ENCODE assay signal across 9 cellular contexts in the genomic region with DNA sequence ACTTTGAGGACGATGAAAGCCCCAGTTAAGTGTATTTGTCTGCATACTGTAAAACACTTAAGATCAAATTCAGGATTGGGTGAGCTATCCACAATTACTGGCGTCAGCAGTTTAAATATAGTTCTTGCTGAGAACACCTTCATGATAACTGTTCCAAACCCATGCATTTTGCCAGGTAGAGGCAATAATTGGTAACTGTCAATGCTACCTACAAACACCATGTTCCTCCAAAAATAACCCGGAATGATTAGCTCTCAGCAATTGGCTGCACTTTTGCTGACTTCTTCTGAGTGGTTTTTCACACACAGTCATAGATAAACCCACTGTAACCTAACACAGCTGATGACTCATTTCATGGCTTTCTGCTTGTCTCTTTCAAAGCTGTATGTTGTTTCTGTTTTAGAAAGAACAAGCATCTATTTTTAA.
A peak's percentile ranks its signal among the peaks of the same experiment; 100 is the strongest.
DNase-seq lines count a peak whose midpoint lies in the region; ATAC-seq and TF ChIP-seq lines count a peak whose summit lies in the region.
"Had no signal": no experiment of that assay in that cellular context is flagged by ENCODE, and none has a peak within 500 bp of the region (broad histone marks: within the 10 kb centered on the region; RNA-seq: fewer than 3 reads in every experiment).

No MANE protein-coding gene starts in this region.

- peaks cover 2% of the 10 kb centered on the region for H3K27me3 Mint-ChIP-seq in activated CD8-positive, alpha-beta T cell treated with anti-CD3 and anti-CD28 coated beads, Interleukin-2, amount 10 ng/mL, durations not matched to agents 7 days and 5 days (ENCODE audit: low read depth)
- H3K27me3 Mint-ChIP-seq in nephron progenitor cell (ENCODE audit: low read depth, poor library complexity) = no peaks in the 10 kb centered on the region
- H3K27me3 Mint-ChIP-seq in CD4-positive, alpha-beta T cell = no peaks in the 10 kb centered on the region

- no peak overlapping the region for H3K4me3 Mint-ChIP-seq in activated CD8-positive, alpha-beta T cell treated with anti-CD3 and anti-CD28 coated beads, Interleukin-2, amount 10 ng/mL, durations not matched to agents 7 days and 5 days
- no peak overlapping the region for H3K4me3 Mint-ChIP-seq in nephron progenitor cell
- no peak overlapping the region for H3K4me3 Mint-ChIP-seq in CD4-positive, alpha-beta T cell

- WGBS in lung, 2 donors = 43 to 72% methylated on average over 3 of the region's 3 CpGs

- peaks cover 3% of the 10 kb centered on the region for H3K9me3 Mint-ChIP-seq in activated CD8-positive, alpha-beta T cell treated with anti-CD3 and anti-CD28 coated beads, Interleukin-2, amount 10 ng/mL, durations not matched to agents 7 days and 5 days (ENCODE audit: insufficient read depth)
- peaks cover 14% of the 10 kb centered on the region for H3K9me3 Mint-ChIP-seq in nephron progenitor cell
- H3K9me3 Mint-ChIP-seq in CD4-positive, alpha-beta T cell = peaks cover 2% of the 10 kb centered on the region

- no peaks in the 10 kb centered on the region for H3K36me3 Mint-ChIP-seq in activated CD8-positive, alpha-beta T cell treated with anti-CD3 and anti-CD28 coated beads, Interleukin-2, amount 10 ng/mL, durations not matched to agents 7 days and 5 days (ENCODE audit: low read depth)
- no peaks in the 10 kb centered on the region for H3K36me3 Mint-ChIP-seq in nephron progenitor cell (ENCODE audit: low read depth)
- H3K36me3 Mint-ChIP-seq in CD4-positive, alpha-beta T cell (ENCODE audit: low read depth) = no peaks in the 10 kb centered on the region

- peaks cover 0 to 4% of the 10 kb centered on the region in 2 donors for H3K4me1 ChIP-seq in lung (ENCODE audit: control insufficient read depth in 2 of 2, insufficient read depth in 2 of 2, low read length in 2 of 2)

- H3K36me3 ChIP-seq in lung (ENCODE audit: control insufficient read depth in 2 of 2, insufficient read depth in 2 of 2, low read length in 2 of 2) = no peaks in the 10 kb centered on the region

- intact Hi-C loops in CD4-positive, alpha-beta T cell (cut with DNase I, micrococcal nuclease) = no loop called here

- CTCF ChIA-PET in activated CD8-positive, alpha-beta T cell treated with anti-CD3 and anti-CD28 coated beads, Interleukin-2, amount 10 ng/mL, durations not matched to agents 7 days and 5 days (lab: Charles Lee) = interaction anchor here (0.6 kb wide), 1 partner anchor 1404 kb away, joined by 3 read pairs; no protein-coding TSS in a partner anchor
- CTCF ChIA-PET in CD4-positive, alpha-beta T cell (lab: Charles Lee) = no interaction called here

- peak overlapping the region in 1 of 2 donors; percentile 83 for H3K27ac ChIP-seq in lung (ENCODE audit: low read depth in 1 of 2, low read length in 1 of 2)
- H3K27ac ChIP-seq in CD4-positive, alpha-beta T cell (ENCODE audit: low read depth, low read length) = no peak overlapping the region
- H3K27ac ChIP-seq: PC-9 had no signal

- peak; percentile 13 for DNase-seq in GDM1 (lab: John Stamatoyannopoulos, UW)
- DNase-seq in GM20000 (ENCODE audit: low spot score) = peak; percentile 10
- no peak for DNase-seq in activated CD8-positive, alpha-beta T cell treated with anti-CD3 and anti-CD28 coated beads, Interleukin-2, amount 10 ng/mL, durations not matched to agents 7 days and 5 days
- no peak for DNase-seq in lung (ENCODE audit: low spot score)
- no peak for DNase-seq in effector CD8-positive, alpha-beta T cell (lab: John Stamatoyannopoulos, UW)
- DNase-seq in nephron progenitor cell = no peak
- no peak for DNase-seq in CD4-positive, alpha-beta T cell

- POLR2A ChIA-PET in activated CD8-positive, alpha-beta T cell treated with anti-CD3 and anti-CD28 coated beads, Interleukin-2, amount 10 ng/mL, durations not matched to agents 7 days and 5 days (lab: Charles Lee) = interaction anchor here (0.6 kb wide), 1 partner anchor 583 kb away, joined by 3 read pairs; no protein-coding TSS in a partner anchor
- POLR2A ChIA-PET in CD4-positive, alpha-beta T cell (lab: Charles Lee) = no interaction called here

- H3K27ac Mint-ChIP-seq in activated CD8-positive, alpha-beta T cell treated with anti-CD3 and anti-CD28 coated beads, Interleukin-2, amount 10 ng/mL, durations not matched to agents 7 days and 5 days = no peak overlapping the region
- H3K27ac Mint-ChIP-seq in nephron progenitor cell = no peak overlapping the region
- H3K27ac Mint-ChIP-seq in CD4-positive, alpha-beta T cell = no peak overlapping the region

- ATAC-seq in HG03457 (IDR thresholded peaks at IDR 0.05; ENCODE audit: unreplicated experiment) = peak; percentile 98
- peak; percentile 73 for ATAC-seq in activated CD8-positive, alpha-beta T cell treated with anti-CD3 and anti-CD28 coated beads, Interleukin-2, amount 10 ng/mL, durations not matched to agents 7 days and 5 days
- ATAC-seq in lung (ENCODE audit: insufficient read depth, low FRiP score) = peak; percentile 69
- ATAC-seq in CD4-positive, alpha-beta T cell (ENCODE audit: poor library complexity) = no peak

- TF ChIP-seq CTCF in GM20000 (IDR thresholded peaks at IDR 0.05; ENCODE audit: extremely low read depth, missing control alignments) (no peak), lung (IDR thresholded peaks at IDR 0.05; ENCODE audit: control extremely low read depth, extremely low read depth) (no peak), nephron progenitor cell (IDR thresholded peaks at IDR 0.05) (no peak)
- no peak for TF ChIP-seq CTCF in CD4-positive, alpha-beta T cell (IDR thresholded peaks at IDR 0.05)

- no peak overlapping the region for H3K4me3 ChIP-seq in lung
- H3K4me3 ChIP-seq: PC-9 had no signal

- no peaks in the 10 kb centered on the region for H3K27me3 ChIP-seq in lung (ENCODE audit: control insufficient read depth, insufficient read depth)
- H3K27me3 ChIP-seq in CD4-positive, alpha-beta T cell (ENCODE audit: control insufficient read depth, insufficient read depth, low read length) = no peaks in the 10 kb centered on the region

- no peaks in the 10 kb centered on the region for H3K9me3 ChIP-seq in lung (ENCODE audit: control insufficient read depth in 2 of 2, insufficient read depth in 1 of 2, low read length in 1 of 2)
- H3K9me3 ChIP-seq in CD4-positive, alpha-beta T cell (ENCODE audit: control insufficient read depth, low read length) = no peaks in the 10 kb centered on the region

- peaks cover 10% of the 10 kb centered on the region for H3K4me1 Mint-ChIP-seq in activated CD8-positive, alpha-beta T cell treated with anti-CD3 and anti-CD28 coated beads, Interleukin-2, amount 10 ng/mL, durations not matched to agents 7 days and 5 days (ENCODE audit: low read depth)
- no peaks in the 10 kb centered on the region for H3K4me1 Mint-ChIP-seq in nephron progenitor cell
- H3K4me1 Mint-ChIP-seq in CD4-positive, alpha-beta T cell (ENCODE audit: low read depth) = no peaks in the 10 kb centered on the region

Comparison
In these comparisons a context has a peak if more than half of its experiments do, and no peak if none do; other contexts are left out.
1. DNase-seq: peak in GDM1 (single experiment) and GM20000 (single experiment); none in activated CD8-positive, alpha-beta T cell treated with anti-CD3 and anti-CD28 coated beads, Interleukin-2, amount 10 ng/mL, durations not matched to agents 7 days and 5 days (single experiment), lung (single experiment), effector CD8-positive, alpha-beta T cell (single experiment), nephron progenitor cell (single experiment) and CD4-positive, alpha-beta T cell (0 of 10).